In genomic region chr11:66101055-66101454, GRCh38 we compare ENCODE assay signal across 1 cellular context.
TF ChIP-seq lines count a peak whose summit lies in the region.

No MANE protein-coding gene starts in this region.

TF ChIP-seq in HepG2, 621 proteins besides CTCF, POLR2A, EP300 and RAD21:
- TF ChIP-seq, protein P1, sequence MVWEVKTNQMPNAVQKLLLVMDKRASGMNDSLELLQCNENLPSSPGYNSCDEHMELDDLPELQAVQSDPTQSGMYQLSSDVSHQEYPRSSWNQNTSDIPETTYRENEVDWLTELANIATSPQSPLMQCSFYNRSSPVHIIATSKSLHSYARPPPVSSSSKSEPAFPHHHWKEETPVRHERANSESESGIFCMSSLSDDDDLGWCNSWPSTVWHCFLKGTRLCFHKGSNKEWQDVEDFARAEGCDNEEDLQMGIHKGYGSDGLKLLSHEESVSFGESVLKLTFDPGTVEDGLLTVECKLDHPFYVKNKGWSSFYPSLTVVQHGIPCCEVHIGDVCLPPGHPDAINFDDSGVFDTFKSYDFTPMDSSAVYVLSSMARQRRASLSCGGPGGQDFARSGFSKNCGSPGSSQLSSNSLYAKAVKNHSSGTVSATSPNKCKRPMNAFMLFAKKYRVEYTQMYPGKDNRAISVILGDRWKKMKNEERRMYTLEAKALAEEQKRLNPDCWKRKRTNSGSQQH (CRISPR knock-in tag; IDR thresholded peaks at IDR 0.05; ENCODE audit: low read depth) = no peak
- TF ChIP-seq RFX1 (IDR thresholded peaks at IDR 0.05) = no peak
- TF ChIP-seq REXO4 (CRISPR knock-in tag; IDR thresholded peaks at IDR 0.05; ENCODE audit: borderline replicate concordance) = no peak
- TF ChIP-seq ZNF431 (CRISPR knock-in tag; IDR thresholded peaks at IDR 0.05; ENCODE audit: borderline replicate concordance, low read depth) = no peak
- TF ChIP-seq ZNF792 (CRISPR knock-in tag; IDR thresholded peaks at IDR 0.05) = no peak
- TF ChIP-seq, protein P2, sequence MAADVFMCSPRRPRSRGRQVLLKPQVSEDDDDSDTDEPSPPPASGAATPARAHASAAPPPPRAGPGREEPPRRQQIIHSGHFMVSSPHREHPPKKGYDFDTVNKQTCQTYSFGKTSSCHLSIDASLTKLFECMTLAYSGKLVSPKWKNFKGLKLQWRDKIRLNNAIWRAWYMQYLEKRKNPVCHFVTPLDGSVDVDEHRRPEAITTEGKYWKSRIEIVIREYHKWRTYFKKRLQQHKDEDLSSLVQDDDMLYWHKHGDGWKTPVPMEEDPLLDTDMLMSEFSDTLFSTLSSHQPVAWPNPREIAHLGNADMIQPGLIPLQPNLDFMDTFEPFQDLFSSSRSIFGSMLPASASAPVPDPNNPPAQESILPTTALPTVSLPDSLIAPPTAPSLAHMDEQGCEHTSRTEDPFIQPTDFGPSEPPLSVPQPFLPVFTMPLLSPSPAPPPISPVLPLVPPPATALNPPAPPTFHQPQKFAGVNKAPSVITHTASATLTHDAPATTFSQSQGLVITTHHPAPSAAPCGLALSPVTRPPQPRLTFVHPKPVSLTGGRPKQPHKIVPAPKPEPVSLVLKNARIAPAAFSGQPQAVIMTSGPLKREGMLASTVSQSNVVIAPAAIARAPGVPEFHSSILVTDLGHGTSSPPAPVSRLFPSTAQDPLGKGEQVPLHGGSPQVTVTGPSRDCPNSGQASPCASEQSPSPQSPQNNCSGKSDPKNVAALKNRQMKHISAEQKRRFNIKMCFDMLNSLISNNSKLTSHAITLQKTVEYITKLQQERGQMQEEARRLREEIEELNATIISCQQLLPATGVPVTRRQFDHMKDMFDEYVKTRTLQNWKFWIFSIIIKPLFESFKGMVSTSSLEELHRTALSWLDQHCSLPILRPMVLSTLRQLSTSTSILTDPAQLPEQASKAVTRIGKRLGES (CRISPR knock-in tag; IDR thresholded peaks at IDR 0.05; ENCODE audit: borderline replicate concordance) = no peak
- TF ChIP-seq MYC (CRISPR knock-in tag; IDR thresholded peaks at IDR 0.05; ENCODE audit: borderline replicate concordance) = no peak
- TF ChIP-seq YY1 (IDR thresholded peaks at IDR 0.05; ENCODE audit: insufficient read depth, insufficient replicate concordance, low read depth, low read length) = no peak
- TF ChIP-seq POLR2AphosphoS5 (IDR thresholded peaks at IDR 0.05; ENCODE audit: low read depth, low read length) = no peak
- no peak for TF ChIP-seq SP5 (CRISPR knock-in tag; IDR thresholded peaks at IDR 0.05; ENCODE audit: borderline replicate concordance, low read depth)
- TF ChIP-seq PAF1 (CRISPR knock-in tag; IDR thresholded peaks at IDR 0.05) = no peak
- no peak for TF ChIP-seq PHF8 (CRISPR knock-in tag; IDR thresholded peaks at IDR 0.05)
- TF ChIP-seq MLLT10 (CRISPR knock-in tag; IDR thresholded peaks at IDR 0.05) = no peak
- TF ChIP-seq ZNF672 (CRISPR knock-in tag; IDR thresholded peaks at IDR 0.05) = no peak
- TF ChIP-seq ZNF432 (CRISPR knock-in tag; IDR thresholded peaks at IDR 0.05; ENCODE audit: borderline replicate concordance) = no peak
- no peak for TF ChIP-seq BORCS8-MEF2B (CRISPR knock-in tag; IDR thresholded peaks at IDR 0.05)
- no peak for TF ChIP-seq ERF (CRISPR knock-in tag; IDR thresholded peaks at IDR 0.05)
- TF ChIP-seq ZNF883 (CRISPR knock-in tag; IDR thresholded peaks at IDR 0.05; ENCODE audit: not compliant biosample characterization) = no peak
